ENCODE assay signal across 8 cellular contexts in genomic region chr3:160399347-160400047, GRCh38. TPM values are rescaled to one million over a fixed set of nuclear protein-coding genes. Genes with fewer than 3 reads are reported as not detected.
A peak's percentile ranks its signal among the peaks of the same experiment; 100 is the strongest.
DNase-seq lines count a peak whose midpoint lies in the region; TF ChIP-seq lines count a peak whose summit lies in the region.

SMC4 (plus strand) TSS chr3:160399650; CDS start chr3:160400827, 1,177 bp downstream.

- peaks cover 6% of the 10 kb centered on the region for H3K4me1 ChIP-seq in SJSA1 (replicated peaks)
- H3K4me1 ChIP-seq in neural progenitor cell = peaks cover 47% of the 10 kb centered on the region

- peaks cover 13% of the 10 kb centered on the region for H3K36me3 Mint-ChIP-seq in neural progenitor cell

- H3K9me3 ChIP-seq in SJSA1 (replicated peaks) (no peaks in the 10 kb centered on the region), neural progenitor cell (ENCODE audit: low read depth) (no peaks in the 10 kb centered on the region)

- no peaks in the 10 kb centered on the region for H3K9me3 Mint-ChIP-seq in neural progenitor cell

- peaks cover 57% of the 10 kb centered on the region for H4K20me1 ChIP-seq in neural progenitor cell (ENCODE audit: low read depth)

- peak within 1 kb of the TSS; percentile 98 for H3K27ac Mint-ChIP-seq in neural progenitor cell

- H3K36me3 ChIP-seq in SJSA1 (peaks cover 50% of the 10 kb centered on the region), neural progenitor cell (peaks cover 3% of the 10 kb centered on the region)

- H3K27ac ChIP-seq in SJSA1 (peak within 1 kb of the TSS; percentile 90), neural progenitor cell (peak within 1 kb of the TSS; percentile 97)

- peak within 1 kb of the TSS; percentile 96 for H3K4me3 Mint-ChIP-seq in neural progenitor cell

- peaks cover 6% of the 10 kb centered on the region for H3K27me3 Mint-ChIP-seq in neural progenitor cell (ENCODE audit: insufficient read depth, low read depth)

- H3K9ac ChIP-seq in neural progenitor cell = peak within 1 kb of the TSS; percentile 89

- H3K4me1 Mint-ChIP-seq in neural progenitor cell = peaks cover 48% of the 10 kb centered on the region

- peak within 1 kb of the TSS; percentile 94 for H3K4me3 ChIP-seq in HFF-Myc (replicated peaks; ENCODE audit: low read depth, low read length)
- H3K4me3 ChIP-seq in SJSA1 = peak within 1 kb of the TSS; percentile 61
- peak within 1 kb of the TSS; percentile 95 for H3K4me3 ChIP-seq in neural progenitor cell

- TF ChIP-seq CTCF in HFF-Myc (IDR thresholded peaks at IDR 0.05; ENCODE audit: low read depth, low read length, missing control alignments) (no peak), neural progenitor cell (IDR thresholded peaks at IDR 0.05) (no peak), subcutaneous adipose tissue (IDR thresholded peaks at IDR 0.05; ENCODE audit: low read depth) (no peak)

- H3K27me3 ChIP-seq in SJSA1 (replicated peaks) (no peaks in the 10 kb centered on the region), neural progenitor cell (no peaks in the 10 kb centered on the region)

- peaks cover 96% of the 10 kb centered on the region for H3K79me2 ChIP-seq in neural progenitor cell (ENCODE audit: low read depth)

- peaks cover 9% of the 10 kb centered on the region for H3F3A ChIP-seq in neural progenitor cell (ENCODE audit: low read depth)

- peak within 1 kb of the TSS; percentile 95 for H2AFZ ChIP-seq in neural progenitor cell (replicated peaks)

- DNase-seq in GM03348 (ENCODE audit: low spot score) (peak; percentile 90), HFF-Myc (ENCODE audit: extremely low read depth, low read depth) (peak; percentile 84), MV-4-11 (lab: John Stamatoyannopoulos, UW) (peak; percentile 89), SJSA1 (ENCODE audit: low read depth in 1 of 2, low spot score in 2 of 2) (peak; percentile 86 to 97), foreskin melanocyte (peak; percentile 90), neural progenitor cell (ENCODE audit: low spot score) (peak; percentile 96)
- DNase-seq in activated gamma-delta T cell treated with anti-CD3 and anti-CD28 coated beads, Interleukin-2, amount 50 U/mL, for 16 hours (ENCODE audit: low read depth) = peak; percentile 74

- peak within 1 kb of the TSS; percentile 95 for H3K4me2 ChIP-seq in neural progenitor cell

RNA-seq across cellular contexts. Expression of gene SMC4, which starts in this region (rescaled TPM):
- 125 and 198 TPM in 2 replicates for total RNA-seq in SJSA1 (2014; rRNA removed; shearing (Covaris generic))
- 233 and 382 TPM in 2 replicates for total RNA-seq in neural progenitor cell (ENCODE audit: low replicate concordance)
- total RNA-seq in subcutaneous adipose tissue = 10 to 100 TPM; 19.1 to 39.4 (median 35.6) TPM

Comparison
In these comparisons a context has a peak if more than half of its experiments do, and no peak if none do; other contexts are left out.
1. Peak in every context shown above with its lines: DNase-seq, H3K4me3 ChIP-seq and H3K27ac ChIP-seq.